In the genomic region with DNA sequence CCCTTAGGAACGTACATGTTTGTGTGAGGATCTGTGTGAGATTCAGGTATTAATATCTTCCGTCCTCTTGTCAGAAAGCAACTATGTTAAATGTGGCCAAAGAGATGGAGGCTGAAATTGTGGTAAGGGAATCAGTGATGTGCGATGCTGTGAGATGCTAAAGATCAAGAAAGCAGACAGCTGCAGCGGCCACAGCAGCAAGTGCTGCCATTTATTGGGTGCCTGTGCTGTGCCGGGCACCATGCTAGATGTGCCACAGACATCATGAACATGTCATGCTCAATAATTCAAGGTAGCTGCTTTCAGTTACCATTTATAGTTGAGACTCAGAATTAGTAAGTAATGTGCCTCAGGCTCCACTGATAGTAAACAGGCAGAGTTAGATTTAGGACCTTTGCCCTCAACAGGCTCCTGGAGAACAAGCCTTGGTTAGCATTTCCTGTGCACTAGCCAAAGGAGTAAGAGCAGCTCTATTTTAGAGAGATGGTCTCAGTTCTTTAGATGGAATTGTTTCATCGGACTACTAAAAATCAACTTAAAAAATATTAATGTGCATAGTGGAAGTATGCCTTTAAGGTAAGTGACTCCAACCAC, we compare ENCODE assay signal across 21 cellular contexts. TPM values are rescaled to one million over a fixed set of nuclear protein-coding genes. Genes with fewer than 3 reads are reported as not detected.
A peak's percentile ranks its signal among the peaks of the same experiment; 100 is the strongest.
DNase-seq lines count a peak whose midpoint lies in the region; ATAC-seq and TF ChIP-seq lines count a peak whose summit lies in the region.
"Had no signal": no experiment of that assay in that cellular context is flagged by ENCODE, and none has a peak within 500 bp of the region (broad histone marks: within the 10 kb centered on the region; RNA-seq: fewer than 3 reads in every experiment).

No MANE protein-coding gene starts in this region.

- H3K9ac ChIP-seq in trophoblast cell (ENCODE audit: low read length) = no peak overlapping the region
- H3K9ac ChIP-seq: KMS-11 had no signal

- H3K4me1 ChIP-seq in Caco-2 (peaks cover 29% of the 10 kb centered on the region), trophoblast cell (ENCODE audit: control insufficient read depth in 1 of 2, insufficient read depth in 2 of 2, low read length in 2 of 2) (peaks cover 11 to 16% of the 10 kb centered on the region in 2 experiments)
- H3K4me1 ChIP-seq: SJSA1 had no signal

- H2BK120ac ChIP-seq in trophoblast cell (ENCODE audit: insufficient read depth, low read length, poor library complexity) = no peak overlapping the region

- TF ChIP-seq CTCF in Caco-2 (IDR thresholded peaks at IDR 0.05; ENCODE audit: insufficient read depth in 1 of 2, low read depth in 1 of 2, low read length in 1 of 2, severe bottlenecking in 1 of 2, unreplicated experiment in 1 of 2) (no peak), VCaP (conservative IDR thresholded peaks at IDR 0.05) (no peak)

- H3K36me3 Mint-ChIP-seq in Caco-2 (ENCODE audit: insufficient read depth, unreplicated experiment) = peaks cover 42% of the 10 kb centered on the region
- peaks cover 20% of the 10 kb centered on the region for H3K36me3 Mint-ChIP-seq in activated CD4-positive, alpha-beta T cell treated with anti-CD3 and anti-CD28 coated beads, Interleukin-2, amount 10 ng/mL, durations not matched to agents 24 days and 14 days (ENCODE audit: low read depth)

- H3K9me3 Mint-ChIP-seq in Caco-2 (ENCODE audit: unreplicated experiment) = peaks cover 2% of the 10 kb centered on the region
- H3K9me3 Mint-ChIP-seq in activated CD4-positive, alpha-beta T cell treated with anti-CD3 and anti-CD28 coated beads, Interleukin-2, amount 10 ng/mL, durations not matched to agents 24 days and 14 days = no peaks in the 10 kb centered on the region

- POLR2A ChIA-PET in Caco-2 (lab: Charles Lee) = no interaction called here

- peak overlapping the region; percentile 34 for H3K27ac Mint-ChIP-seq in Caco-2 (ENCODE audit: unreplicated experiment)
- no peak overlapping the region for H3K27ac Mint-ChIP-seq in activated CD4-positive, alpha-beta T cell treated with anti-CD3 and anti-CD28 coated beads, Interleukin-2, amount 10 ng/mL, durations not matched to agents 24 days and 14 days
- H3K27ac Mint-ChIP-seq: B cell had no signal

- peak; percentile 65 for ATAC-seq in left lobe of liver
- ATAC-seq: A549, Right ventricle myocardium inferior had no signal

- H3K4me2 ChIP-seq in trophoblast cell (ENCODE audit: low read length) = no peak overlapping the region
- H3K4me2 ChIP-seq: A549, KMS-11 had no signal

- H3K14ac ChIP-seq in trophoblast cell (ENCODE audit: low read length) = no peak overlapping the region

- H3K79me1 ChIP-seq in trophoblast cell (ENCODE audit: low read length) = peaks cover 3% of the 10 kb centered on the region

- no peak overlapping the region for H4K12ac ChIP-seq in trophoblast cell (ENCODE audit: low read depth, low read length)

- H3K4me3 ChIP-seq in Caco-2 (ENCODE audit: low read depth, low read length) = no peak overlapping the region
- no peak overlapping the region for H3K4me3 ChIP-seq in trophoblast cell (ENCODE audit: low read depth, low read length)
- H3K4me3 ChIP-seq: A549, SJSA1 had no signal

- H3K79me2 ChIP-seq in trophoblast cell (ENCODE audit: control insufficient read depth, insufficient read depth, low read length, poor library complexity) = no peaks in the 10 kb centered on the region

- no peak overlapping the region for H3K4me3 Mint-ChIP-seq in Caco-2 (ENCODE audit: unreplicated experiment)
- H3K4me3 Mint-ChIP-seq in activated CD4-positive, alpha-beta T cell treated with anti-CD3 and anti-CD28 coated beads, Interleukin-2, amount 10 ng/mL, durations not matched to agents 24 days and 14 days = no peak overlapping the region
- H3K4me3 Mint-ChIP-seq: B cell had no signal

- H2BK12ac ChIP-seq in trophoblast cell (ENCODE audit: low read length) = peak overlapping the region; percentile 38

- no peak overlapping the region for H2BK5ac ChIP-seq in trophoblast cell (ENCODE audit: low read depth, low read length, poor library complexity)

- H3K27me3 Mint-ChIP-seq in Caco-2 (ENCODE audit: insufficient read depth, unreplicated experiment) = no peaks in the 10 kb centered on the region
- H3K27me3 Mint-ChIP-seq in activated CD4-positive, alpha-beta T cell treated with anti-CD3 and anti-CD28 coated beads, Interleukin-2, amount 10 ng/mL, durations not matched to agents 24 days and 14 days = no peaks in the 10 kb centered on the region
- H3K27me3 Mint-ChIP-seq: B cell had no signal

- no peak overlapping the region for H3K4ac ChIP-seq in trophoblast cell (ENCODE audit: low read depth, low read length)

- H2AK5ac ChIP-seq in trophoblast cell (ENCODE audit: low read length) = no peak overlapping the region

- H3K23ac ChIP-seq in trophoblast cell (ENCODE audit: low read length) = no peak overlapping the region

- CTCF ChIA-PET in Caco-2 (lab: Charles Lee) = no interaction called here

- peaks cover 10% of the 10 kb centered on the region for H3K4me1 Mint-ChIP-seq in Caco-2 (ENCODE audit: low read depth, unreplicated experiment)
- peaks cover 8% of the 10 kb centered on the region for H3K4me1 Mint-ChIP-seq in activated CD4-positive, alpha-beta T cell treated with anti-CD3 and anti-CD28 coated beads, Interleukin-2, amount 10 ng/mL, durations not matched to agents 24 days and 14 days
- H3K4me1 Mint-ChIP-seq: B cell had no signal

- DNase-seq in Caco-2 (no peak), left lobe of liver (ENCODE audit: low spot score) (no peak), trophoblast cell (no peak), epidermal melanocyte (ENCODE audit: insufficient read length, low spot score) (no peak), NCI-H510A (lab: John Stamatoyannopoulos, UW) (no peak), RKO (ENCODE audit: low spot score) (no peak)
- DNase-seq in activated CD4-positive, alpha-beta T cell treated with anti-CD3 and anti-CD28 coated beads, Interleukin-2, amount 10 ng/mL, durations not matched to agents 24 days and 14 days = no peak
- DNase-seq: DMS79, H7, IMR-90, NCI-H1105 treated with DMSO at 0.1 percent for 48 hours, NCI-H2029 treated with DMSO at 0.1 percent for 48 hours, NCI-H2171, NCI-H345 had no signal

- no CpG with 5 or more reads among the region's 6 CpGs for WGBS in trophoblast cell (ENCODE audit: extremely low coverage, insufficient coverage, insufficient read length)

- no TSS peak for BruUV-seq in Caco-2 (replicated peaks; lab: Mats Ljungman, UMichigan)

- H3K27ac ChIP-seq in VCaP (peak overlapping the region; percentile 25; the same call in 1 of the 2 replicates), trophoblast cell (ENCODE audit: low read depth, low read length) (no peak overlapping the region)
- H3K27ac ChIP-seq: A549, HL-60, KMS-11, SJSA1 had no signal

- no peaks in the 10 kb centered on the region for H3K27me3 ChIP-seq in Caco-2 (replicated peaks; ENCODE audit: control insufficient read depth, insufficient read depth, low read length)
- H3K27me3 ChIP-seq in trophoblast cell (ENCODE audit: insufficient read depth, low read length) = no peaks in the 10 kb centered on the region
- H3K27me3 ChIP-seq: SJSA1 had no signal

- intact Hi-C loops in Caco-2 (cut with micrococcal nuclease; ENCODE audit: unreplicated experiment) = no loop called here
- intact Hi-C loops in activated CD4-positive, alpha-beta T cell treated with anti-CD3 and anti-CD28 coated beads, Interleukin-2, amount 10 ng/mL, durations not matched to agents 24 days and 14 days (cut with micrococcal nuclease) = no loop called here

- peak overlapping the region; percentile 67 for H4K91ac ChIP-seq in trophoblast cell (ENCODE audit: low read depth, low read length)

- no peak overlapping the region for H3K18ac ChIP-seq in trophoblast cell (ENCODE audit: low read length)

- H3K36me3 ChIP-seq in Caco-2 (ENCODE audit: control insufficient read depth, insufficient read depth, low read length) (peaks cover 10% of the 10 kb centered on the region), trophoblast cell (ENCODE audit: control insufficient read depth in 1 of 2, insufficient read depth in 2 of 2, low read length in 2 of 2) (peaks cover 2 to 5% of the 10 kb centered on the region in 2 experiments)

- H4K8ac ChIP-seq in trophoblast cell (ENCODE audit: low read depth, low read length) = no peak overlapping the region

- peaks cover 22% of the 10 kb centered on the region for H3K9me3 ChIP-seq in Caco-2
- H3K9me3 ChIP-seq in trophoblast cell (ENCODE audit: insufficient read depth, low read depth, low read length) = peaks cover 2% of the 10 kb centered on the region
- H3K9me3 ChIP-seq: A549 had no signal

- no peak overlapping the region for H2AFZ ChIP-seq in trophoblast cell (ENCODE audit: insufficient read depth, low read length, poor library complexity)

RNA-seq across cellular contexts. Expression of gene LARS2, which starts 24.9 kb away (rescaled TPM):
- total RNA-seq in Caco-2 (2022) (29.0 and 29.4 TPM in 2 replicates), left lobe of liver (11.8 TPM)
- 9.3 and 9.5 TPM in 2 replicates for polyA plus RNA-seq in trophoblast cell (2013)
- 29.6 and 32.9 TPM in 2 replicates for total RNA-seq in activated CD4-positive, alpha-beta T cell treated with anti-CD3 and anti-CD28 coated beads, Interleukin-2, amount 10 ng/mL, durations not matched to agents 24 days and 14 days
